20 cellular contexts compared by ENCODE assay signal in the genomic region with DNA sequence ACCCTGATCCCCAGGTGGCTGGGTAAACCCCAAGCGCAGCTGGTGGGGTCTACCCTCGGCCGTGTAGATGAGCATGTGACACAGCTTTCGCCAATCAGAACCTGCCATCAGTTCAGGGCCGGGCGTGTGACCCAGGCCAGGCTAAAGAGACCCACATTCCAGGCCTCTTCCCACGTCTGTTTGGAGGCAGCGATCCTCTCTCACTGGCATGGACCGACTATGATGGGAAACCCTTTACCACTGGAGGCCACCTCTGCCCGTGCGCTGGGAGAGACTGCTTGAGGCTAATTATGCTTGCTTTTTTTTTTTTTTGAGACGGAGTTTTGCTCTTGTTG.
"Had no signal": no experiment of that assay in that cellular context is flagged by ENCODE, and none has a peak within 500 bp of the region (broad histone marks: within the 10 kb centered on the region; RNA-seq: fewer than 3 reads in every experiment).

No MANE protein-coding gene starts in this region.

- H3K4me3 ChIP-seq: coronary artery, heart left ventricle, left ventricle myocardium inferior, lower lobe of right lung, right lobe of liver, suprapubic skin, transverse colon, upper lobe of right lung, uterus had no signal

- H3K4me1 ChIP-seq: heart left ventricle, left ventricle myocardium inferior, lower lobe of right lung, parathyroid adenoma, right lobe of liver, suprapubic skin, transverse colon, upper lobe of right lung, uterus had no signal

- H3K9me3 Mint-ChIP-seq: natural killer cell treated with Interleukin-12 subunit alpha and Interleukin-12 subunit beta and Interleukin-15 and Interleukin-18, amount 100 ng/mL, for 72 hours; neural crest cell; stimulated activated naive CD8-positive, alpha-beta T cell treated with anti-CD3 and anti-CD28 coated beads, Interleukin-15, Interleukin-2, amounts not matched to agents 100 ng/mL and 50 ng/mL, for 24 hours had no signal

- DNase-seq: hippocampal formation; kidney glomerular epithelial cell; left colon; left ventricle myocardium inferior; lower lobe of right lung; stimulated activated CD4-positive, alpha-beta T cell treated with anti-CD3 and anti-CD28 coated beads, Interleukin-2, amount 100 ng/mL, for 24 hours; stimulated activated CD4-positive, alpha-beta T cell treated with anti-CD3 and anti-CD28 coated beads, Interleukin-4, amount 100 ng/mL, for 4 hours; stimulated activated naive B cell treated with anti-CD40 and anti-IgM and Interleukin-4, amounts not matched to agents 10 μg/mL and 1 μg/mL and 100 μg/mL, for 72 hours; transverse colon; uterus had no signal

- H3K4me1 Mint-ChIP-seq: neural crest cell had no signal

- H3K27ac Mint-ChIP-seq: natural killer cell treated with Interleukin-12 subunit alpha and Interleukin-12 subunit beta and Interleukin-15 and Interleukin-18, amount 100 ng/mL, for 72 hours; progenitor cell of endocrine pancreas; stimulated activated naive B cell treated with anti-CD40 and anti-IgM and Interleukin-4, amounts not matched to agents 10 μg/mL and 1 μg/mL and 100 μg/mL, for 72 hours; stimulated activated naive CD8-positive, alpha-beta T cell treated with anti-CD3 and anti-CD28 coated beads, Interleukin-15, Interleukin-2, amounts not matched to agents 100 ng/mL and 50 ng/mL, for 24 hours had no signal

- ATAC-seq: heart left ventricle; left colon; right lobe of liver; stimulated activated naive B cell treated with anti-CD40 and anti-IgM and Interleukin-4, amounts not matched to agents 10 μg/mL and 1 μg/mL and 100 μg/mL, for 72 hours had no signal

- H3K36me3 ChIP-seq: uterus had no signal

- H3K9me3 ChIP-seq: heart left ventricle, left ventricle myocardium inferior, lower lobe of right lung, right lobe of liver, suprapubic skin, transverse colon, upper lobe of right lung, uterus had no signal

- H3K79me2 ChIP-seq: parathyroid adenoma had no signal

- H3K27me3 Mint-ChIP-seq: natural killer cell treated with Interleukin-12 subunit alpha and Interleukin-12 subunit beta and Interleukin-15 and Interleukin-18, amount 100 ng/mL, for 72 hours; progenitor cell of endocrine pancreas; stimulated activated naive B cell treated with anti-CD40 and anti-IgM and Interleukin-4, amounts not matched to agents 10 μg/mL and 1 μg/mL and 100 μg/mL, for 72 hours; stimulated activated naive CD8-positive, alpha-beta T cell treated with anti-CD3 and anti-CD28 coated beads, Interleukin-15, Interleukin-2, amounts not matched to agents 100 ng/mL and 50 ng/mL, for 24 hours had no signal

- H3K36me3 Mint-ChIP-seq: natural killer cell treated with Interleukin-12 subunit alpha and Interleukin-12 subunit beta and Interleukin-15 and Interleukin-18, amount 100 ng/mL, for 72 hours had no signal

- H3K27me3 ChIP-seq: heart left ventricle, right lobe of liver, suprapubic skin, transverse colon, upper lobe of right lung, uterus had no signal

- H3K27ac ChIP-seq: coronary artery, heart left ventricle, left ventricle myocardium inferior, lower lobe of right lung, parathyroid adenoma, right lobe of liver, suprapubic skin, transverse colon, upper lobe of right lung, uterus had no signal

- H2AFZ ChIP-seq: parathyroid adenoma had no signal

- H3K4me3 Mint-ChIP-seq: natural killer cell treated with Interleukin-12 subunit alpha and Interleukin-12 subunit beta and Interleukin-15 and Interleukin-18, amount 100 ng/mL, for 72 hours; neural crest cell; stimulated activated naive B cell treated with anti-CD40 and anti-IgM and Interleukin-4, amounts not matched to agents 10 μg/mL and 1 μg/mL and 100 μg/mL, for 72 hours; stimulated activated naive CD8-positive, alpha-beta T cell treated with anti-CD3 and anti-CD28 coated beads, Interleukin-15, Interleukin-2, amounts not matched to agents 100 ng/mL and 50 ng/mL, for 24 hours had no signal
